10 cellular contexts compared by ENCODE assay signal in the genomic region with DNA sequence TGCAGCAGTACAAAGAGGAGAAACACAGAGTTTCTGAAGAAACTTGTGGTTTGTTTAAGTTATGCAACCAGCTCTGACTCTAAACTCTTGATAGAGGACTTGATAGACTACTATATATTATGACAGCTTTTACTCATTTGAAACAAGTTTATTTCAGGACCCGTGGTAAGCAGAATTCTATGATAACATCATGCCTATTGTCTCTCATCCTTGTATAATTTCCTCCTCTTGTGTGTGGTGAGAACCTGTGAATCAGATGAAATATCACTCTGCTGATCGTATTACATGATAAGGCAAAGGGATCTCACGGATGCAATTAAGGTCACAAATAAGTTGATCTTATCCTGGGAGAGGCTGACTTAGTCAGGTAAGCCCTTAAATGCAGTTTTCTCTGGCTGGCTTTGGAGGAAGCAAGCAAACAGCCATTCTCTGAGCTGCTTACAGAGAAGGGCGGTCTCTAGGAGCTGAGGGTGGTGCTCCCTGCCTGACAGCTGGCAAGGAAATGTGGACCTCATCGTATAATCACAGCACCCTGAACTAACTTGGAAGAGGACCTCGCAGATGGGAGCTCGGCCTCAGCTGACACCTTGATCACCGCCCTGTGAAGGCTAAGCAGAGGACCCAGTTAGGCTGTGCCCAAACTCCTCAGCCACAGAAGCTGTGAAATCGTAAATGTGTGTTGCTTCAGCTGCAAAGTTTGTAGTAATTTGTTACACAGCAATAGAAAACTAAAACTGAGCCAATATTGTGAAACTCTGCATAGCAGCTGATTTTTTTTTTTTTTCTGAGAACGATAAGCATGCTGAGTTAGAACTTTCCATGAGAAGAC.
DNase-seq lines count a peak whose midpoint lies in the region; ATAC-seq and TF ChIP-seq lines count a peak whose summit lies in the region.
"Had no signal": no experiment of that assay in that cellular context is flagged by ENCODE, and none has a peak within 500 bp of the region (broad histone marks: within the 10 kb centered on the region; RNA-seq: fewer than 3 reads in every experiment).

No MANE protein-coding gene starts in this region.

- DNase-seq in GM03348 (ENCODE audit: low spot score) (peak; percentile 34), Peyer's patch (peak in 2 of 3 donors; percentile 46 to 47), Right ventricle myocardium superior (peak; percentile 42), middle frontal gyrus (ENCODE audit: extremely low spot score, low spot score) (no peak)
- DNase-seq: activated CD4-positive, alpha-beta T cell treated with anti-CD3 and anti-CD28 coated beads for 48 hours had no signal

- H3K4me1 ChIP-seq in Peyer's patch (peaks cover 0 to 9% (median 0%) of the 10 kb centered on the region in 4 donors), rectal smooth muscle tissue (ENCODE audit: control insufficient read depth, insufficient read depth, low read length) (peaks cover 4% of the 10 kb centered on the region)

- H3K27ac ChIP-seq in Peyer's patch, result peak overlapping the region in 1 of 4 donors; percentile 5
- no peak overlapping the region for H3K27ac ChIP-seq in rectal smooth muscle tissue (ENCODE audit: low read depth, low read length)

- H3K4me3 ChIP-seq in Peyer's patch (no peak overlapping the region), rectal smooth muscle tissue (ENCODE audit: low read length) (peak overlapping the region; percentile 7)

- intact Hi-C loops in Right ventricle myocardium superior (cut with DNase I), result no loop called here

- ATAC-seq in Right ventricle myocardium superior (ENCODE audit: poor library complexity), result peak; percentile 80
- no peak for ATAC-seq in GM18517 (IDR thresholded peaks at IDR 0.05; ENCODE audit: unreplicated experiment)
- no peak for ATAC-seq in HG03095 (IDR thresholded peaks at IDR 0.05; ENCODE audit: unreplicated experiment)
- ATAC-seq in GM18909 (IDR thresholded peaks at IDR 0.05; ENCODE audit: poor library complexity, unreplicated experiment), result no peak
- ATAC-seq: stimulated activated effector memory CD8-positive, alpha-beta T cell treated with anti-CD3 and anti-CD28 coated beads, Interleukin-12 subunit alpha, Interleukin-12 subunit beta, amount 100 ng/mL, for 72 hours had no signal

- TF ChIP-seq POLR2A in Peyer's patch (IDR thresholded peaks at IDR 0.05), result no peak

- H3K36me3 ChIP-seq in Peyer's patch (no peaks in the 10 kb centered on the region), rectal smooth muscle tissue (ENCODE audit: control insufficient read depth, insufficient read depth, low read length) (no peaks in the 10 kb centered on the region)

- no peaks in the 10 kb centered on the region for H3K27me3 ChIP-seq in Peyer's patch
- no peaks in the 10 kb centered on the region for H3K27me3 ChIP-seq in rectal smooth muscle tissue (ENCODE audit: control insufficient read depth, insufficient read depth, low read length)

- TF ChIP-seq CTCF in Peyer's patch (IDR thresholded peaks at IDR 0.05), result no peak

- H3K9ac ChIP-seq in rectal smooth muscle tissue (ENCODE audit: low read length), result no peak overlapping the region

- H3K9me3 ChIP-seq in Peyer's patch, result no peaks in the 10 kb centered on the region
